ENCODE assay signal across 8 cellular contexts in the genomic region with DNA sequence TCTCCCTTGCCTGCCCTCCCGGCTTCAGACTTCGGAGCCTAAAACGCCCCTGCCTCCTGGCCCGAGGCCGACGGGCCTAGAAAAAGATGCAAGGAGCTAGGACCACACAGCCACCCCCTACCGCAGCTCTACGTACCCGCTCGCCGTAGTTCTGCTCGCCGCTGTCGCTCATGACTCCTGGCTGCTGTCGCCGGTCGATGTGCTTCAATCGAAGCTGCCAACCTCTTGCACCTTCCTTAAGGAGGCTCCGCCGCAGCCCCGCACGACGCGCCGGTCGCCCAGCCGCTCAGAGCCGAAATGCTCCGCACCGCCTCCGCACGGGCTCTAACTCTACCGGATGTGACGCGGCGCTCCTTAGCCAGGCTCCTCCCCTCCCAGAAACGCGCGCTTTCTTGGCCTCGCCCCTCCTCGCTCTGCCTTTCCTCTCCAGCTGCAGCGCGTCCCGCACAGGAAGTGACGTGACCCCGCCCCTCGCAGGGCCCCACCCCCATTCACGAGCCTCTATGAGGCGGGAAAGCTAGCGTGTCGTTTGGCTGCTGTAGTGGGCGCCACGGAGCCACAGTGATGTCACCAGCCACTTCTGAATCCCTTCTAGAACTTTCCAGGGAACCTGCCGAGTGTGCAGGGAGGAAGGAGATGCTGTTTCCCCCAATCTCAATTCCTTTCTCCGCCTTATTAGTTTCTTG. TPM values are rescaled to one million over a fixed set of nuclear protein-coding genes. Genes with fewer than 3 reads are reported as not detected.
DNase-seq lines count a peak whose midpoint lies in the region; ATAC-seq and TF ChIP-seq lines count a peak whose summit lies in the region.

A gene (minus strand): TSS at position 326 of the 686 bp plus-strand sequence. CDS start 154 bp downstream, at position 172.

- H3K4me3 ChIP-seq in mucosa of stomach (ENCODE audit: low read length) = peak within 1 kb of the TSS; percentile 60

- peak within 1 kb of the TSS; percentile 100 for H3K27ac Mint-ChIP-seq in activated T-cell treated with anti-CD3 and anti-CD28 coated beads, Interleukin-2, amount 50 U/mL, for 24 hours

- peaks cover 24% of the 10 kb centered on the region for H3K4me1 Mint-ChIP-seq in activated T-cell treated with anti-CD3 and anti-CD28 coated beads, Interleukin-2, amount 50 U/mL, for 24 hours (ENCODE audit: low read depth)

- H3K4me1 ChIP-seq in mucosa of stomach (ENCODE audit: control insufficient read depth, insufficient read depth, low read length) = peaks cover 16% of the 10 kb centered on the region

- ATAC-seq in GM21723 (IDR thresholded peaks at IDR 0.05; ENCODE audit: unreplicated experiment) = peak; percentile 93

- DNase-seq in DMS79 treated with DMSO at 0.1 percent for 48 hours (lab: John Stamatoyannopoulos, UW) (peak; percentile 96), KG1 (lab: John Stamatoyannopoulos, UW) (peak; percentile 93), erythroblast (lab: John Stamatoyannopoulos, UW) (peak; percentile 99)
- DNase-seq in activated T-cell treated with anti-CD3 and anti-CD28 coated beads, Interleukin-2, amount 50 U/mL, for 24 hours = peak; percentile 99
- DNase-seq in stimulated activated CD8-positive, alpha-beta memory T cell treated with anti-CD3 and anti-CD28 coated beads, Interleukin-7, amount 100 ng/mL, for 1 hour (ENCODE audit: low read depth in 2 of 2) = peak; percentile 97

- no peaks in the 10 kb centered on the region for H3K27me3 ChIP-seq in mucosa of stomach (ENCODE audit: control insufficient read depth, insufficient read depth, low read length)

- peaks cover 3% of the 10 kb centered on the region for H3K9me3 Mint-ChIP-seq in activated T-cell treated with anti-CD3 and anti-CD28 coated beads, Interleukin-2, amount 50 U/mL, for 24 hours

- peak within 1 kb of the TSS; percentile 100 for H3K9ac ChIP-seq in mucosa of stomach (ENCODE audit: low read length)

- H3K27me3 Mint-ChIP-seq in activated T-cell treated with anti-CD3 and anti-CD28 coated beads, Interleukin-2, amount 50 U/mL, for 24 hours = no peaks in the 10 kb centered on the region

- no peaks in the 10 kb centered on the region for H3K36me3 ChIP-seq in mucosa of stomach (ENCODE audit: control insufficient read depth, insufficient read depth, low read length)

- H3K4me3 Mint-ChIP-seq in activated T-cell treated with anti-CD3 and anti-CD28 coated beads, Interleukin-2, amount 50 U/mL, for 24 hours = peak within 1 kb of the TSS; percentile 99

- peaks cover 54% of the 10 kb centered on the region for H3K36me3 Mint-ChIP-seq in activated T-cell treated with anti-CD3 and anti-CD28 coated beads, Interleukin-2, amount 50 U/mL, for 24 hours (ENCODE audit: low read depth)

- H3K9me3 ChIP-seq in mucosa of stomach (ENCODE audit: control insufficient read depth, low read length) = no peaks in the 10 kb centered on the region

- TF ChIP-seq POLR2A in erythroblast (IDR thresholded peaks at IDR 0.05; ENCODE audit: low read length) = peak; percentile 100

TF ChIP-seq in PFSK-1, 5 proteins besides CTCF, POLR2A, EP300 and RAD21:
- peak; percentile 67; the same call in 1 of the 2 replicates for TF ChIP-seq SIN3A (IDR thresholded peaks at IDR 0.05; ENCODE audit: borderline replicate concordance, insufficient read depth, low read length)
- TF ChIP-seq, protein P1, sequence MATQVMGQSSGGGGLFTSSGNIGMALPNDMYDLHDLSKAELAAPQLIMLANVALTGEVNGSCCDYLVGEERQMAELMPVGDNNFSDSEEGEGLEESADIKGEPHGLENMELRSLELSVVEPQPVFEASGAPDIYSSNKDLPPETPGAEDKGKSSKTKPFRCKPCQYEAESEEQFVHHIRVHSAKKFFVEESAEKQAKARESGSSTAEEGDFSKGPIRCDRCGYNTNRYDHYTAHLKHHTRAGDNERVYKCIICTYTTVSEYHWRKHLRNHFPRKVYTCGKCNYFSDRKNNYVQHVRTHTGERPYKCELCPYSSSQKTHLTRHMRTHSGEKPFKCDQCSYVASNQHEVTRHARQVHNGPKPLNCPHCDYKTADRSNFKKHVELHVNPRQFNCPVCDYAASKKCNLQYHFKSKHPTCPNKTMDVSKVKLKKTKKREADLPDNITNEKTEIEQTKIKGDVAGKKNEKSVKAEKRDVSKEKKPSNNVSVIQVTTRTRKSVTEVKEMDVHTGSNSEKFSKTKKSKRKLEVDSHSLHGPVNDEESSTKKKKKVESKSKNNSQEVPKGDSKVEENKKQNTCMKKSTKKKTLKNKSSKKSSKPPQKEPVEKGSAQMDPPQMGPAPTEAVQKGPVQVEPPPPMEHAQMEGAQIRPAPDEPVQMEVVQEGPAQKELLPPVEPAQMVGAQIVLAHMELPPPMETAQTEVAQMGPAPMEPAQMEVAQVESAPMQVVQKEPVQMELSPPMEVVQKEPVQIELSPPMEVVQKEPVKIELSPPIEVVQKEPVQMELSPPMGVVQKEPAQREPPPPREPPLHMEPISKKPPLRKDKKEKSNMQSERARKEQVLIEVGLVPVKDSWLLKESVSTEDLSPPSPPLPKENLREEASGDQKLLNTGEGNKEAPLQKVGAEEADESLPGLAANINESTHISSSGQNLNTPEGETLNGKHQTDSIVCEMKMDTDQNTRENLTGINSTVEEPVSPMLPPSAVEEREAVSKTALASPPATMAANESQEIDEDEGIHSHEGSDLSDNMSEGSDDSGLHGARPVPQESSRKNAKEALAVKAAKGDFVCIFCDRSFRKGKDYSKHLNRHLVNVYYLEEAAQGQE (IDR thresholded peaks at IDR 0.05; ENCODE audit: insufficient read depth in 1 of 2, low read depth in 2 of 2, low read length in 2 of 2) = peak in 1 of 2 experiments; percentile 66; a peak in 1 of 4 replicates
- peak; percentile 98 for TF ChIP-seq POLR2AphosphoS5 (IDR thresholded peaks at IDR 0.05; ENCODE audit: low read depth, low read length)
- peak; percentile 99 for TF ChIP-seq TAF1 (IDR thresholded peaks at IDR 0.05; ENCODE audit: borderline replicate concordance, insufficient read depth, low read length)
- peak; percentile 90 for TF ChIP-seq FOXP2 (optimal IDR thresholded peaks at IDR 0.05; ENCODE audit: borderline replicate concordance, extremely low read depth, extremely low read length, insufficient read depth)

RNA-seq across cellular contexts. Expression of the gene that starts here (rescaled TPM):
- polyA plus RNA-seq in PFSK-1 (2012; ENCODE audit: insufficient read length, low read depth) = 219 TPM

Comparison
In these comparisons a context has a peak if more than half of its experiments do, and no peak if none do; other contexts are left out.
1. Peak in every context shown above with its lines: DNase-seq, ATAC-seq and H3K4me3 ChIP-seq.